ENCODE assay signal across 8 cellular contexts in the genomic region with DNA sequence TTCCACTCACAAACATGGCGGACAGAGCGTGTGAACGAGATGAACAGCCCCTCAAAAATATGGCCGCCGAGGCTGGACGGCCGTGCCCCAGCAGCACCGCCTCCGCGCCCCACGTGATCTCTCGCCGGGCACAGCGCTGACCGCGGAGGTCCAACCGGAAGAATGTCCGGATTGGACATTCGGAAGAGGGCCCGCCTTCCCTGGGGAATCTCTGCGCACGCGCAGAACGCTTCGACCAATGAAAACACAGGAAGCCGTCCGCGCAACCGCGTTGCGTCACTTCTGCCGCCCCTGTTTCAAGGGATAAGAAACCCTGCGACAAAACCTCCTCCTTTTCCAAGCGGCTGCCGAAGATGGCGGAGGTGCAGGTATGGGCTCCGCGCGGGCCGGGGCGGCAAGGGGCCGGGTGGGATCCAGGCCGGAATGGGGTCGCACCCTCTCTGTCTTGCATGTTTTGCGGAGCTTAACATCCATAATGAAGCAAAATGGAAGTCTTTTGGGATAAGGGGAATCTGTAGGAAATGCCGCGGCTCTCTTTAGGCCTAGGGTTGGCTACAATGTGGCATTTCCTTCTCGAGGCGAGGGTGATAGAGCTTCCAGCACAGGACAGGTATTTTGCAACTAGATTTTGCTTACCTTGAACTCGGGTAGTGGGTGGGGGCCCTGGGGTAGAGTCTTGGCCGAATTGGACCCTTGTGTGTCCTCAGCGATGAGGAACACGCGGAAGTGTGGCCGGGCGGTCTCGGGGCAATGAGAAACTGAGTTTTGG. TPM values are rescaled to one million over a fixed set of nuclear protein-coding genes. Genes with fewer than 3 reads are reported as not detected.
DNase-seq lines count a peak whose midpoint lies in the region; ATAC-seq and TF ChIP-seq lines count a peak whose summit lies in the region.

Gene RPL13A (plus strand): TSS at position 332 of the 769 bp plus-strand sequence. CDS start 22 bp downstream, at position 354.

- no peaks in the 10 kb centered on the region for H3K9me3 Mint-ChIP-seq in T-helper 2 cell treated with Interferon-gamma antibody and Interleukin-4, amounts not matched to agents 5 μg/mL and 100 μg/mL, for 36 hours

- H3K4me1 Mint-ChIP-seq in T-helper 2 cell treated with Interferon-gamma antibody and Interleukin-4, amounts not matched to agents 5 μg/mL and 100 μg/mL, for 36 hours (ENCODE audit: low read depth): peaks cover 22% of the 10 kb centered on the region

- under 1% methylated on average over 57 of the region's 57 CpGs for WGBS in right cardiac atrium

- H3K27ac Mint-ChIP-seq in T-helper 2 cell treated with Interferon-gamma antibody and Interleukin-4, amounts not matched to agents 5 μg/mL and 100 μg/mL, for 36 hours: peak within 1 kb of the TSS; percentile 94

- H3K36me3 ChIP-seq in ascending aorta (peaks cover 28 to 35% of the 10 kb centered on the region in 2 donors), uterus (no peaks in the 10 kb centered on the region)

- H3K36me3 Mint-ChIP-seq in T-helper 2 cell treated with Interferon-gamma antibody and Interleukin-4, amounts not matched to agents 5 μg/mL and 100 μg/mL, for 36 hours (ENCODE audit: low read depth): peaks cover 74% of the 10 kb centered on the region

- H3K9me3 ChIP-seq in ascending aorta (no peaks in the 10 kb centered on the region), right cardiac atrium (ENCODE audit: control insufficient read depth, low read length) (no peaks in the 10 kb centered on the region), uterus (no peaks in the 10 kb centered on the region)

- H3K4me3 ChIP-seq in ascending aorta (peak within 1 kb of the TSS; percentile 57 to 97), right cardiac atrium (ENCODE audit: low read length) (peak within 1 kb of the TSS; percentile 88), uterus (peak within 1 kb of the TSS; percentile 93 to 94)

- TF ChIP-seq POLR2A in uterus (IDR thresholded peaks at IDR 0.05): peak; percentile 94 to 98

- H3K27me3 ChIP-seq in ascending aorta (no peaks in the 10 kb centered on the region), right cardiac atrium (ENCODE audit: control insufficient read depth, insufficient read depth) (no peaks in the 10 kb centered on the region), uterus (no peaks in the 10 kb centered on the region)

- peaks cover 3% of the 10 kb centered on the region for H3K27me3 Mint-ChIP-seq in T-helper 2 cell treated with Interferon-gamma antibody and Interleukin-4, amounts not matched to agents 5 μg/mL and 100 μg/mL, for 36 hours (ENCODE audit: low read depth)

- intact Hi-C loops in ascending aorta (cut with DNase I) (loop anchor here (1.0 kb wide), 3 partner anchors 9 to 279 kb away; partner anchors contain the start of genes ALDH16A1 and RPS11), right cardiac atrium (cut with DNase I) (no loop called here), uterus (cut with DNase I; ENCODE audit: low total_unique reads) (no loop called here)

- peak; percentile 87 for ATAC-seq in GM18502 (IDR thresholded peaks at IDR 0.05; ENCODE audit: poor library complexity, unreplicated experiment)
- ATAC-seq in HG02970 (IDR thresholded peaks at IDR 0.05; ENCODE audit: low FRiP score, unreplicated experiment): peak; percentile 93
- peak; percentile 95 to 98 for ATAC-seq in right cardiac atrium

- TF ChIP-seq CTCF in ascending aorta (IDR thresholded peaks at IDR 0.05): no peak
- TF ChIP-seq CTCF in uterus (IDR thresholded peaks at IDR 0.05): peak in 1 of 4 experiments; percentile 3

- peak; percentile 100 for DNase-seq in NCI-H1930 (lab: John Stamatoyannopoulos, UW)
- DNase-seq in T-helper 2 cell treated with Interferon-gamma antibody and Interleukin-4, amounts not matched to agents 5 μg/mL and 100 μg/mL, for 36 hours (ENCODE audit: low spot score): peak; percentile 100
- DNase-seq in ascending aorta (ENCODE audit: low spot score in 2 of 2): peak; percentile 97 to 100
- peak; percentile 100 for DNase-seq in right cardiac atrium
- peak; percentile 96 for DNase-seq in pulmonary artery endothelial cell (ENCODE audit: low read depth, low spot score)
- peak; percentile 99 to 100 for DNase-seq in uterus

- H3K27ac ChIP-seq in ascending aorta (peak within 1 kb of the TSS; percentile 73 to 83), right cardiac atrium (ENCODE audit: low read length) (peak within 1 kb of the TSS; percentile 82), uterus (peak within 1 kb of the TSS; percentile 93)

- H3K4me1 ChIP-seq in ascending aorta: peaks cover 10 to 20% of the 10 kb centered on the region in 2 donors
- peaks cover 6% of the 10 kb centered on the region for H3K4me1 ChIP-seq in right cardiac atrium (ENCODE audit: control insufficient read depth, insufficient read depth, low read length)
- peaks cover 9 to 20% of the 10 kb centered on the region in 2 donors for H3K4me1 ChIP-seq in uterus

- H3K4me3 Mint-ChIP-seq in T-helper 2 cell treated with Interferon-gamma antibody and Interleukin-4, amounts not matched to agents 5 μg/mL and 100 μg/mL, for 36 hours: peak within 1 kb of the TSS; percentile 99

RNA-seq across cellular contexts. Expression of gene RPL13A, which starts in this region (rescaled TPM):
- total RNA-seq in ascending aorta: 2,737 TPM
- 1,000 to 10,000 TPM; 1,399 to 1,753 (median 1,480) TPM for total RNA-seq in right cardiac atrium
- polyA plus RNA-seq in right cardiac atrium: 1,392 TPM
- 2,556 and 3,423 TPM in 2 replicates for total RNA-seq in pulmonary artery endothelial cell
- 1,000 to 10,000 TPM; 1,462 to 5,863 (median 3,544) TPM for total RNA-seq in uterus

Comparison
In these comparisons a context has a peak if more than half of its experiments do, and no peak if none do; other contexts are left out.
1. Peak in every context shown above with its lines: DNase-seq, ATAC-seq, H3K4me3 ChIP-seq and H3K27ac ChIP-seq.